In genomic region chr1:220880726-220881506, GRCh38 we compare ENCODE assay signal across 1 cellular context.
TF ChIP-seq lines count a peak whose summit lies in the region.

No MANE protein-coding gene starts in this region.

TF ChIP-seq in GM12878, 131 proteins besides CTCF, POLR2A, EP300 and RAD21 (continued from another document):
- TF ChIP-seq CUX1 (IDR thresholded peaks at IDR 0.05; ENCODE audit: insufficient replicate concordance, low read depth, low read length) (no peak), EZH2 (IDR thresholded peaks at IDR 0.05; ENCODE audit: borderline replicate concordance, control insufficient read depth, low read depth, low read length) (0 out of 2 replicates have a peak, but pooled peaks have one; percentile 37), TCF7 (IDR thresholded peaks at IDR 0.05; ENCODE audit: borderline replicate concordance) (no peak), CEBPB (IDR thresholded peaks at IDR 0.05; ENCODE audit: borderline replicate concordance in 1 of 2, low read depth in 2 of 2, low read length in 2 of 2) (peak in 1 of 2 experiments; percentile 60; a peak in 1 of 4 replicates), MEF2A (IDR thresholded peaks at IDR 0.05; ENCODE audit: insufficient read depth, low read depth, low read length) (no peak)
TF ChIP-seq in GM12878: peak in this region for 2.
